ENCODE assay signal across 13 cellular contexts in genomic region chr1:187261637-187262036, GRCh38.
DNase-seq lines count a peak whose midpoint lies in the region; ATAC-seq, FAIRE-seq and TF ChIP-seq lines count a peak whose summit lies in the region.
"Had no signal": no experiment of that assay in that cellular context is flagged by ENCODE, and none has a peak within 500 bp of the region (broad histone marks: within the 10 kb centered on the region; RNA-seq: fewer than 3 reads in every experiment).

No MANE protein-coding gene starts in this region.

- H3K9ac ChIP-seq in colonic mucosa (ENCODE audit: low read depth in 2 of 2, low read length in 2 of 2), result no peak overlapping the region

- 23 to 26% methylated on average over 3 of the region's 3 CpGs for WGBS in pancreas, 2 donors

- peak; percentile 41 for ATAC-seq in GM18909 (IDR thresholded peaks at IDR 0.05; ENCODE audit: poor library complexity, unreplicated experiment)
- peak in 3 of 4 donors; percentile 37 to 53 (median 46) for ATAC-seq in pancreas
- no peak for ATAC-seq in HG02840 (IDR thresholded peaks at IDR 0.05; ENCODE audit: low FRiP score, unreplicated experiment)
- ATAC-seq in HG02678 (IDR thresholded peaks at IDR 0.05; ENCODE audit: unreplicated experiment), result no peak

- peak; percentile 88 to 99 for DNase-seq in NCI-H2081 (lab: John Stamatoyannopoulos, UW)
- peak; percentile 9 for DNase-seq in SK-N-DZ (ENCODE audit: low spot score)
- no peak for DNase-seq in pancreas
- DNase-seq in colonic mucosa, result no peak
- DNase-seq in MV-4-11 (lab: John Stamatoyannopoulos, UW), result no peak
- DNase-seq: CD4-positive, alpha-beta memory T cell; mammary epithelial cell; stimulated activated CD4-positive, alpha-beta T cell treated with anti-CD3 and anti-CD28 coated beads, Interleukin-15, amount 100 ng/mL, for 24 hours; T1000 had no signal

- no peak for TF ChIP-seq CTCF in pancreas (IDR thresholded peaks at IDR 0.05)
- no peak for TF ChIP-seq CTCF in colonic mucosa (IDR thresholded peaks at IDR 0.05)

- peak overlapping the region in 1 of 4 donors; percentile 33 for H3K27ac ChIP-seq in pancreas
- no peak overlapping the region for H3K27ac ChIP-seq in colonic mucosa

- H3K4me3 ChIP-seq in pancreas (no peak overlapping the region), colonic mucosa (no peak overlapping the region)
- H3K4me3 ChIP-seq: HAP-1 had no signal

- FAIRE-seq in pancreas (lab: Jason Lieb, UNC), result no peak

- H3K4me1 ChIP-seq in pancreas (peaks cover 0 to 4% (median 0%) of the 10 kb centered on the region in 3 donors), colonic mucosa (no peaks in the 10 kb centered on the region)

- no peaks in the 10 kb centered on the region for H3K36me3 ChIP-seq in pancreas
- H3K36me3 ChIP-seq in colonic mucosa, result no peaks in the 10 kb centered on the region
- H3K36me3 ChIP-seq: HAP-1 had no signal

- intact Hi-C loops in pancreas (cut with DNase I) (no loop called here), colonic mucosa (cut with DNase I) (no loop called here)

- H3K27me3 ChIP-seq in pancreas, result no peaks in the 10 kb centered on the region
- H3K27me3 ChIP-seq in colonic mucosa, result no peaks in the 10 kb centered on the region

- H3K9me3 ChIP-seq in pancreas (no peaks in the 10 kb centered on the region), colonic mucosa (no peaks in the 10 kb centered on the region)
- H3K9me3 ChIP-seq: HAP-1 had no signal

Comparison
In these comparisons a context has a peak if more than half of its experiments do, and no peak if none do; other contexts are left out.
1. ATAC-seq: peak in GM18909 (single experiment) and pancreas (3 of 4); none in HG02840 (single experiment) and HG02678 (single experiment).
2. DNase-seq: peak in NCI-H2081 (2 of 2) and SK-N-DZ (single experiment); none in pancreas (0 of 6), colonic mucosa (single experiment) and MV-4-11 (single experiment).